ENCODE assay signal across 8 cellular contexts in the genomic region with DNA sequence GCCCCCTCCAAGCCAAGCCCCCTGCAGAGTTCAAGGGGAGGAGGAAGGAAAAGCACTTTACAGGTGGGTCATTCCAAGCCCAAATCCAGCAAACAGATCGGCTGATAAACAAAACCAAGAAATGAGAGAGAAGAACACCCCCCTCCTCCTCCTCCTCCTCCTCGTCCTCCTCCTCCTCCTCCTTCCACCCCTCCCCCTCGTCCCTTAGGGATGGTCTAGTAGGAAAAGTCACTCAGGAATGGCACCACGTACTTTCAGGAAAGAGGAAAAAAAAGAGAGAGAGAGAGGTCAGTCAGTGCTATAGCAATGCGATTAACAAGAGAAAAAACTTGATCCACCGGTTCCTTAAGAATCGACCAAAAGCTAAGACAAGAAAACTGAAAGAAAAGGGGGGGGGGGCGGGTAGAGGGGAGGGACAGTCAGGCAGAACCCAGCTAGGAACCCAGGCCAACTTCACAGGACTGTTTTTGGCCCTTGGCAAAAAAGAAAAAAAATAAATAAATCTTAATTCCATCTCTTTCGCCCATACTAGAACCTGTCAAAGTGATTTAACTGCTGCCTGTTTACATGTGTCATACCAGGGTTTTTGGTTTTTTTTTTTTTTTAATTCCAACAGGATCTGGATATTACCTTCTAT. TPM values are rescaled to one million over a fixed set of nuclear protein-coding genes. Genes with fewer than 3 reads are reported as not detected.
DNase-seq lines count a peak whose midpoint lies in the region.

No MANE protein-coding gene starts in this region.

- H3K4me1 ChIP-seq in mesodermal cell (ENCODE audit: control insufficient read depth, insufficient read depth, low read length, poor library complexity, severe bottlenecking) (peaks cover 11% of the 10 kb centered on the region), urinary bladder (ENCODE audit: insufficient read depth) (no peaks in the 10 kb centered on the region)

- WGBS in mesodermal cell (ENCODE audit: insufficient coverage in 2 of 2), 2 experiments: 0% methylated on average over 1 of the region's 9 CpGs; no CpG with 5 or more reads in 1 of the 2 experiments
- WGBS in urinary bladder: 1% methylated on average over 9 of the region's 9 CpGs

- H3K27ac ChIP-seq in mesodermal cell (ENCODE audit: low read depth, low read length, severe bottlenecking) (no peak overlapping the region), urinary bladder (ENCODE audit: low read depth) (no peak overlapping the region)

- no peaks in the 10 kb centered on the region for H3K9me3 ChIP-seq in mesodermal cell (ENCODE audit: control insufficient read depth, low read length)

- in situ Hi-C loops in G401 (cut with HindIII; ENCODE audit: low sequenced_read_pairs): no loop called here

- DNase-seq in G401 (ENCODE audit: low spot score) (peak; percentile 26), NCI-H69 (lab: John Stamatoyannopoulos, UW) (peak; percentile 2), dedifferentiated amniotic fluid mesenchymal stem cell (ENCODE audit: extremely low spot score) (peak; percentile 20), H4 (ENCODE audit: low spot score) (no peak), OCI-M2 (lab: John Stamatoyannopoulos, UW; ENCODE audit: unreplicated experiment) (no peak), SHP77 treated with DMSO at 0.1 percent for 48 hours (lab: John Stamatoyannopoulos, UW) (no peak)

- H3K36me3 ChIP-seq in mesodermal cell (ENCODE audit: control insufficient read depth, insufficient read depth, low read length): no peaks in the 10 kb centered on the region
- no peaks in the 10 kb centered on the region for H3K36me3 ChIP-seq in urinary bladder (ENCODE audit: insufficient read depth)

- H3K4me3 ChIP-seq in mesodermal cell (ENCODE audit: extremely low read depth, insufficient read depth, low read length, poor library complexity, severe bottlenecking) (peak overlapping the region; percentile 57), urinary bladder (ENCODE audit: low read depth, low read length) (peak overlapping the region; percentile 61)

RNA-seq across cellular contexts. Expression of a gene that starts 1.0 kb away (rescaled TPM):
- total RNA-seq in G401 (2014; rRNA removed; shearing (Covaris generic)): 0.80 TPM in 1 of 2 replicates, not detected in the other
- polyA plus RNA-seq in mesodermal cell (2013, experiment 1 of 2): 2.5 TPM
- polyA plus RNA-seq in mesodermal cell (2013, experiment 2 of 2): 2.1 TPM
- 56.4 TPM for total RNA-seq in urinary bladder
- polyA plus RNA-seq in urinary bladder: 2.4 TPM
- 0.68 and 1.7 TPM in 2 replicates for total RNA-seq in H4 (2014; rRNA removed; shearing (Covaris generic))

Comparison
In these comparisons a context has a peak if more than half of its experiments do, and no peak if none do; other contexts are left out.
1. DNase-seq: peak in G401 (single experiment), NCI-H69 (single experiment) and dedifferentiated amniotic fluid mesenchymal stem cell (single experiment); none in H4 (single experiment), OCI-M2 (single experiment) and SHP77 treated with DMSO at 0.1 percent for 48 hours (single experiment).
2. RNA of a gene that starts 1.0 kb away (total RNA-seq): 56.4 TPM in urinary bladder (single experiment); 0.68 to 1.7 TPM in H4 and 0.80 TPM in G401; every median in the first group is over 10 times any median in the second.